Comparison of ENCODE assay signal across 21 cellular contexts in genomic region chr3:23387286-23387918, GRCh38.
"Had no signal": no experiment of that assay in that cellular context is flagged by ENCODE, and none has a peak within 500 bp of the region (broad histone marks: within the 10 kb centered on the region; RNA-seq: fewer than 3 reads in every experiment).

No MANE protein-coding gene starts in this region.

- H3K27ac Mint-ChIP-seq: activated CD4-positive, alpha-beta T cell treated with anti-CD3 and anti-CD28 coated beads, Interleukin-2, amount 10 ng/mL, durations not matched to agents 7 days and 5 days; activated CD8-positive, alpha-beta T cell treated with anti-CD3 and anti-CD28 coated beads, Interleukin-2, amount 10 ng/mL, durations not matched to agents 7 days and 5 days; activated naive CD8-positive, alpha-beta T cell treated with anti-CD3 and anti-CD28 coated beads, Interleukin-2, amount 10 ng/mL, durations not matched to agents 7 days and 5 days; activated T-cell treated with anti-CD3 and anti-CD28 coated beads, Interleukin-2, amount 50 U/mL, for 24 hours; activated T-helper 2 cell treated with anti-CD3 and anti-CD28 coated beads, Interferon-gamma antibody, Interleukin-2, Interleukin-4, amounts not matched to agents 10 μg/mL and 5 μg/mL and 100 μg/mL, durations not matched to agents 14 hours and 24 hours and 36 hours; endodermal cell; natural killer cell treated with Interleukin-12 subunit alpha and Interleukin-12 subunit beta and Interleukin-15 and Interleukin-18, amount 100 ng/mL, for 72 hours; stimulated activated naive B cell treated with anti-CD40 and anti-IgM and Interleukin-4, amounts not matched to agents 10 μg/mL and 1 μg/mL and 100 μg/mL, for 72 hours had no signal

- H3K36me3 Mint-ChIP-seq: activated naive CD8-positive, alpha-beta T cell treated with anti-CD3 and anti-CD28 coated beads, Interleukin-2, amount 10 ng/mL, durations not matched to agents 7 days and 5 days; natural killer cell treated with Interleukin-12 subunit alpha and Interleukin-12 subunit beta and Interleukin-15 and Interleukin-18, amount 100 ng/mL, for 72 hours had no signal

- H3K36me3 ChIP-seq: colonic mucosa, lower lobe of right lung, spleen, thoracic aorta, upper lobe of left lung had no signal

- H3K4me1 Mint-ChIP-seq: activated CD4-positive, alpha-beta T cell treated with anti-CD3 and anti-CD28 coated beads, Interleukin-2, amount 10 ng/mL, durations not matched to agents 7 days and 5 days had no signal

- H3K9me3 ChIP-seq: colonic mucosa, lower lobe of right lung, spleen, thoracic aorta, upper lobe of left lung had no signal

- H2AFZ ChIP-seq: hepatocyte had no signal

- H3K9me3 Mint-ChIP-seq: activated CD4-positive, alpha-beta T cell treated with anti-CD3 and anti-CD28 coated beads, Interleukin-2, amount 10 ng/mL, durations not matched to agents 7 days and 5 days; activated naive CD8-positive, alpha-beta T cell treated with anti-CD3 and anti-CD28 coated beads, Interleukin-2, amount 10 ng/mL, durations not matched to agents 7 days and 5 days; activated T-cell treated with anti-CD3 and anti-CD28 coated beads, Interleukin-2, amount 50 U/mL, for 24 hours; activated T-helper 2 cell treated with anti-CD3 and anti-CD28 coated beads, Interferon-gamma antibody, Interleukin-2, Interleukin-4, amounts not matched to agents 10 μg/mL and 5 μg/mL and 100 μg/mL, durations not matched to agents 14 hours and 24 hours and 36 hours; natural killer cell treated with Interleukin-12 subunit alpha and Interleukin-12 subunit beta and Interleukin-15 and Interleukin-18, amount 100 ng/mL, for 72 hours had no signal

- DNase-seq: activated CD4-positive, alpha-beta T cell treated with anti-CD3 and anti-CD28 coated beads, Interleukin-2, amount 10 ng/mL, durations not matched to agents 7 days and 5 days; activated CD8-positive, alpha-beta T cell treated with anti-CD3 and anti-CD28 coated beads, Interleukin-2, amount 10 ng/mL, durations not matched to agents 7 days and 5 days; activated naive CD4-positive, alpha-beta T cell treated with Interleukin-2 at 50 U/mL for 16 hours; activated naive CD8-positive, alpha-beta T cell treated with anti-CD3 and anti-CD28 coated beads, Interleukin-2, amount 10 ng/mL, durations not matched to agents 7 days and 5 days; activated T-cell treated with anti-CD3 and anti-CD28 coated beads, Interleukin-2, amount 50 U/mL, for 24 hours; amygdala; caudate nucleus; colonic mucosa; endodermal cell; foreskin fibroblast; left cardiac atrium; lower lobe of right lung; spleen; stimulated activated naive B cell treated with anti-CD40 and anti-IgM and Interleukin-4, amounts not matched to agents 10 μg/mL and 1 μg/mL and 100 μg/mL, for 72 hours; upper lobe of left lung had no signal

- H3K27me3 Mint-ChIP-seq: activated CD4-positive, alpha-beta T cell treated with anti-CD3 and anti-CD28 coated beads, Interleukin-2, amount 10 ng/mL, durations not matched to agents 7 days and 5 days; activated naive CD8-positive, alpha-beta T cell treated with anti-CD3 and anti-CD28 coated beads, Interleukin-2, amount 10 ng/mL, durations not matched to agents 7 days and 5 days; activated T-cell treated with anti-CD3 and anti-CD28 coated beads, Interleukin-2, amount 50 U/mL, for 24 hours; stimulated activated naive B cell treated with anti-CD40 and anti-IgM and Interleukin-4, amounts not matched to agents 10 μg/mL and 1 μg/mL and 100 μg/mL, for 72 hours had no signal

- ATAC-seq: activated CD4-positive, CD25-positive, alpha-beta regulatory T cell treated with anti-CD3 and anti-CD28 coated beads, Interleukin-2, amount 50 U/mL, for 24 hours; activated CD8-positive, alpha-beta T cell treated with anti-CD3 and anti-CD28 coated beads, Interleukin-2, amount 10 ng/mL, durations not matched to agents 7 days and 5 days; left cardiac atrium; lower lobe of right lung; natural killer cell treated with Interleukin-12 subunit alpha and Interleukin-12 subunit beta and Interleukin-15 and Interleukin-18, amount 100 ng/mL, for 72 hours; stimulated activated naive B cell treated with anti-CD40 and anti-IgM and Interleukin-4, amounts not matched to agents 10 μg/mL and 1 μg/mL and 100 μg/mL, for 72 hours had no signal

- H3K27me3 ChIP-seq: colonic mucosa, hepatocyte, spleen, upper lobe of left lung had no signal

- H3K4me3 Mint-ChIP-seq: activated CD4-positive, alpha-beta T cell treated with anti-CD3 and anti-CD28 coated beads, Interleukin-2, amount 10 ng/mL, durations not matched to agents 7 days and 5 days; activated CD8-positive, alpha-beta T cell treated with anti-CD3 and anti-CD28 coated beads, Interleukin-2, amount 10 ng/mL, durations not matched to agents 7 days and 5 days; activated naive CD8-positive, alpha-beta T cell treated with anti-CD3 and anti-CD28 coated beads, Interleukin-2, amount 10 ng/mL, durations not matched to agents 7 days and 5 days; activated T-cell treated with anti-CD3 and anti-CD28 coated beads, Interleukin-2, amount 50 U/mL, for 24 hours; endodermal cell; natural killer cell treated with Interleukin-12 subunit alpha and Interleukin-12 subunit beta and Interleukin-15 and Interleukin-18, amount 100 ng/mL, for 72 hours; stimulated activated naive B cell treated with anti-CD40 and anti-IgM and Interleukin-4, amounts not matched to agents 10 μg/mL and 1 μg/mL and 100 μg/mL, for 72 hours had no signal

- H3K4me2 ChIP-seq: hepatocyte had no signal

- H3K4me1 ChIP-seq: colonic mucosa had no signal

- H3K27ac ChIP-seq: colonic mucosa, epithelial cell of prostate, hepatocyte, lower lobe of right lung, spleen, thoracic aorta, upper lobe of left lung had no signal

- H3K4me3 ChIP-seq: colonic mucosa, hepatocyte, lower lobe of right lung, thoracic aorta, upper lobe of left lung had no signal
